ENCODE assay signal across 15 cellular contexts in the genomic region with DNA sequence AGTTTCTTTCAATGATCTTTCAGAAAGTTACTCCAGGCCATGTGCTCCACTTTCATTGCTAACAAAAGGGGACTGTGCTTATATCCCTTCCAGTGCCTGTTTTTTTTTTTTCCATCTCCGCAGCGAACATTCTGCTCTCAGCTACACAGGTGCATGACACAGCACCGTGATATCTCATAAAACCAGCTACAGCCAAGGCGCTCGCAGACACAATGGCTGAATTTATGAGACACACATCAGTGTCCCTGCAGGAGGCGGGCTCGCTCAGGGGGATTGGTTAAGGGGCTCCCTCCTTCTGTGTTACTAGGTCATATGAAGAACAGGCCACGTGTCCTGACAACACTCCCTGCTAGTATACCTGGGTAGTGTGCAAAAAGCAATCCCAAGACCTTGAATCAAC.
"Had no signal": no experiment of that assay in that cellular context is flagged by ENCODE, and none has a peak within 500 bp of the region (broad histone marks: within the 10 kb centered on the region; RNA-seq: fewer than 3 reads in every experiment).

No MANE protein-coding gene starts in this region.

- DNase-seq: activated CD4-positive, alpha-beta memory T cell treated with anti-CD3 and anti-CD28 coated beads, Interleukin-2, amount 10 ng/mL, durations not matched to agents 7 days and 5 days; activated CD4-positive, alpha-beta T cell treated with anti-CD3 and anti-CD28 coated beads for 4 hours; activated T-cell treated with anti-CD3 and anti-CD28 coated beads, Interleukin-2, amount 50 U/mL, for 24 hours; adrenal gland; dorsolateral prefrontal cortex; endodermal cell; erythroblast; gastrocnemius medialis; heart left ventricle; left cardiac atrium; lower lobe of right lung; ovary had no signal

- H3K27ac ChIP-seq: adrenal gland, cardiac muscle cell, dorsolateral prefrontal cortex, gastrocnemius medialis, heart left ventricle, lower lobe of right lung, ovary had no signal

- H3K27me3 ChIP-seq: adrenal gland, cardiac muscle cell, dorsolateral prefrontal cortex, gastrocnemius medialis, ovary had no signal

- H3K36me3 ChIP-seq: adrenal gland, cardiac muscle cell, gastrocnemius medialis, heart left ventricle, lower lobe of right lung, ovary had no signal

- ATAC-seq: gastrocnemius medialis; heart left ventricle; left cardiac atrium; lower lobe of right lung; stimulated activated memory B cell treated with anti-CD40 and anti-IgM and Interleukin-4, amounts not matched to agents 10 μg/mL and 1 μg/mL and 100 μg/mL, for 72 hours; WTC11 had no signal

- H3K4me3 ChIP-seq: adrenal gland, cardiac muscle cell, dorsolateral prefrontal cortex, gastrocnemius medialis, heart left ventricle, lower lobe of right lung, ovary had no signal

- H3K9me3 ChIP-seq: adrenal gland, gastrocnemius medialis, heart left ventricle, lower lobe of right lung, ovary had no signal

- H3K4me1 ChIP-seq: adrenal gland, gastrocnemius medialis, heart left ventricle, lower lobe of right lung had no signal
